ENCODE assay signal across 15 cellular contexts in the genomic region with DNA sequence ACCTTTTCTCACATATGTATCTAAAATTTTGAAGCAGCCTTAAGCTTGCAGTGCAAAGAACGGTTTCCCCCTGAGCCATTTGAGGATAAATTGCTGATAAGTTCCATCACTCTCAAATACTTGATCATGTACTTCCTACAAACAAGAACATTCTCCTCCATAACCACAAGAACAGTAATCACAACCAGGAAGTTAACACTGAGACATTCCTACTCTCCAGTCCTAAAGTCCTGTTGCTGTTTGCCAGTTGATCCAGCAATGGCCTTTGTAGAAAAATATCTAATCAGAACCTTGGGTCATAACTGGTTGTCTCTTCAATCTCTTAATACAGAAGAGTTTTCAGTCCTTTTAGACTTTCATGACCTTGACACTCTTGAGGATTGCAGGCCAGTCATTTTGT. TPM values are rescaled to one million over a fixed set of nuclear protein-coding genes. Genes with fewer than 3 reads are reported as not detected.
DNase-seq lines count a peak whose midpoint lies in the region; ATAC-seq and TF ChIP-seq lines count a peak whose summit lies in the region.
"Had no signal": no experiment of that assay in that cellular context is flagged by ENCODE, and none has a peak within 500 bp of the region (broad histone marks: within the 10 kb centered on the region; RNA-seq: fewer than 3 reads in every experiment).

No MANE protein-coding gene starts in this region.

- peaks cover 3% of the 10 kb centered on the region for H3K27me3 Mint-ChIP-seq in nephron progenitor cell (ENCODE audit: low read depth, poor library complexity)
- no peaks in the 10 kb centered on the region for H3K27me3 Mint-ChIP-seq in activated T-cell treated with anti-CD3 and anti-CD28 coated beads, Interleukin-2, amount 50 U/mL, for 24 hours
- H3K27me3 Mint-ChIP-seq: memory B cell had no signal

- H3K36me3 Mint-ChIP-seq in nephron progenitor cell (ENCODE audit: low read depth), result peaks cover 11% of the 10 kb centered on the region
- peaks cover 1% of the 10 kb centered on the region for H3K36me3 Mint-ChIP-seq in activated T-cell treated with anti-CD3 and anti-CD28 coated beads, Interleukin-2, amount 50 U/mL, for 24 hours (ENCODE audit: low read depth)
- H3K36me3 Mint-ChIP-seq: memory B cell had no signal

- no peak overlapping the region for H3K4me2 ChIP-seq in fibroblast of lung (ENCODE audit: extremely low read depth, insufficient read depth, low read length)

- H3K79me2 ChIP-seq in fibroblast of lung (ENCODE audit: control insufficient read depth, insufficient read depth, low read length), result peaks cover 4% of the 10 kb centered on the region

- DNase-seq in ELR (ENCODE audit: low read depth) (peak; percentile 14), fibroblast of lung (ENCODE audit: low read depth in 2 of 2) (peak; percentile 20 to 66), nephron progenitor cell (no peak), posterior vena cava (ENCODE audit: low spot score) (no peak), DMS53 treated with DMSO at 0.1 percent for 48 hours (lab: John Stamatoyannopoulos, UW; ENCODE audit: unreplicated experiment) (no peak), NAMALWA (ENCODE audit: low spot score) (no peak)
- DNase-seq in activated T-cell treated with anti-CD3 and anti-CD28 coated beads, Interleukin-2, amount 50 U/mL, for 24 hours, result no peak
- DNase-seq: activated CD4-positive, alpha-beta T cell treated with anti-CD3 and anti-CD28 coated beads for 1 hour; stimulated activated naive CD4-positive, alpha-beta T cell had no signal

- no peak overlapping the region for H3K27ac ChIP-seq in fibroblast of lung (ENCODE audit: insufficient read depth, low read length)
- H3K27ac ChIP-seq: esophagus muscularis mucosa, neutrophil had no signal

- H3K4me3 Mint-ChIP-seq in nephron progenitor cell, result no peak overlapping the region
- H3K4me3 Mint-ChIP-seq in activated T-cell treated with anti-CD3 and anti-CD28 coated beads, Interleukin-2, amount 50 U/mL, for 24 hours, result no peak overlapping the region
- H3K4me3 Mint-ChIP-seq: memory B cell; T-helper 1 cell treated with Interleukin-12 subunit alpha and Interleukin-12 subunit beta and Interleukin-4 antibody, amounts not matched to agents 30 μg/mL and 1 μg/mL, for 36 hours had no signal

- ATAC-seq in SK-N-SH treated with all-trans-retinoic acid at 6 μM for 48 hours, result peak; percentile 67
- ATAC-seq: Right ventricle myocardium inferior had no signal

- no peak overlapping the region for H2AFZ ChIP-seq in fibroblast of lung (ENCODE audit: low read length)

- H3K4me3 ChIP-seq in fibroblast of lung (replicated peaks in 1 of 4; ENCODE audit: control extremely low read depth in 1 of 4, insufficient read depth in 1 of 4, low read depth in 3 of 4, low read length in 4 of 4), result no peak overlapping the region
- H3K4me3 ChIP-seq: esophagus muscularis mucosa had no signal

- TF ChIP-seq CTCF in fibroblast of lung (conservative IDR thresholded peaks at IDR 0.05 in 1 of 2, IDR thresholded peaks at IDR 0.05 in 1 of 2; ENCODE audit: low read depth in 1 of 2, low read length in 2 of 2) (no peak), nephron progenitor cell (IDR thresholded peaks at IDR 0.05) (no peak)

- H3K9ac ChIP-seq in fibroblast of lung (ENCODE audit: insufficient read depth, low read length), result no peak overlapping the region

- no peaks in the 10 kb centered on the region for H3K4me1 ChIP-seq in fibroblast of lung (ENCODE audit: control insufficient read depth, extremely low read depth, insufficient read depth, low read length)

- peak overlapping the region; percentile 43 for H3K27ac Mint-ChIP-seq in nephron progenitor cell
- no peak overlapping the region for H3K27ac Mint-ChIP-seq in activated T-cell treated with anti-CD3 and anti-CD28 coated beads, Interleukin-2, amount 50 U/mL, for 24 hours
- H3K27ac Mint-ChIP-seq: T-helper 1 cell treated with Interleukin-12 subunit alpha and Interleukin-12 subunit beta and Interleukin-4 antibody, amounts not matched to agents 30 μg/mL and 1 μg/mL, for 36 hours had no signal

- no peaks in the 10 kb centered on the region for H4K20me1 ChIP-seq in fibroblast of lung (ENCODE audit: control insufficient read depth, extremely low read depth, insufficient read depth, low read length)

- intact Hi-C loops in posterior vena cava (cut with DNase I), result loop anchor here in 1 of 2 donors (2.0 kb wide), 1 partner anchor 17 kb away; no protein-coding TSS in a partner anchor

- H3K9me3 ChIP-seq in fibroblast of lung (ENCODE audit: control insufficient read depth, insufficient read depth, low read depth, low read length), result no peaks in the 10 kb centered on the region
- H3K9me3 ChIP-seq: esophagus muscularis mucosa, neutrophil had no signal

- no peaks in the 10 kb centered on the region for H3K27me3 ChIP-seq in fibroblast of lung (ENCODE audit: control insufficient read depth, insufficient read depth, low read length)
- H3K27me3 ChIP-seq: esophagus muscularis mucosa, neutrophil had no signal

- H3K9me3 Mint-ChIP-seq in nephron progenitor cell, result no peaks in the 10 kb centered on the region
- no peaks in the 10 kb centered on the region for H3K9me3 Mint-ChIP-seq in activated T-cell treated with anti-CD3 and anti-CD28 coated beads, Interleukin-2, amount 50 U/mL, for 24 hours
- H3K9me3 Mint-ChIP-seq: memory B cell; T-helper 1 cell treated with Interleukin-12 subunit alpha and Interleukin-12 subunit beta and Interleukin-4 antibody, amounts not matched to agents 30 μg/mL and 1 μg/mL, for 36 hours had no signal

- peaks cover 24% of the 10 kb centered on the region for H3K4me1 Mint-ChIP-seq in nephron progenitor cell
- peaks cover 65% of the 10 kb centered on the region for H3K4me1 Mint-ChIP-seq in activated T-cell treated with anti-CD3 and anti-CD28 coated beads, Interleukin-2, amount 50 U/mL, for 24 hours (ENCODE audit: low read depth)

- H3K36me3 ChIP-seq in fibroblast of lung (ENCODE audit: control insufficient read depth, insufficient read depth, low read length), result no peaks in the 10 kb centered on the region
- H3K36me3 ChIP-seq: esophagus muscularis mucosa, neutrophil had no signal

TF ChIP-seq in SK-N-SH treated with all-trans-retinoic acid at 6 μM for 48 hours, 23 proteins besides CTCF, POLR2A, EP300 and RAD21 (continues in another document):
- TF ChIP-seq TOX (CRISPR knock-in tag; IDR thresholded peaks at IDR 0.05; ENCODE audit: borderline replicate concordance) (no peak), SNAI2 (CRISPR knock-in tag; IDR thresholded peaks at IDR 0.05) (no peak), BACH2 (CRISPR knock-in tag; IDR thresholded peaks at IDR 0.05; ENCODE audit: borderline replicate concordance) (no peak), ZC3H10 (CRISPR knock-in tag; IDR thresholded peaks at IDR 0.05) (no peak), ZFP3 (CRISPR knock-in tag; IDR thresholded peaks at IDR 0.05) (no peak), GLIS3 (CRISPR knock-in tag; IDR thresholded peaks at IDR 0.05) (no peak), ISL1 (CRISPR knock-in tag; IDR thresholded peaks at IDR 0.05) (no peak)
- TF ChIP-seq, protein P1, sequence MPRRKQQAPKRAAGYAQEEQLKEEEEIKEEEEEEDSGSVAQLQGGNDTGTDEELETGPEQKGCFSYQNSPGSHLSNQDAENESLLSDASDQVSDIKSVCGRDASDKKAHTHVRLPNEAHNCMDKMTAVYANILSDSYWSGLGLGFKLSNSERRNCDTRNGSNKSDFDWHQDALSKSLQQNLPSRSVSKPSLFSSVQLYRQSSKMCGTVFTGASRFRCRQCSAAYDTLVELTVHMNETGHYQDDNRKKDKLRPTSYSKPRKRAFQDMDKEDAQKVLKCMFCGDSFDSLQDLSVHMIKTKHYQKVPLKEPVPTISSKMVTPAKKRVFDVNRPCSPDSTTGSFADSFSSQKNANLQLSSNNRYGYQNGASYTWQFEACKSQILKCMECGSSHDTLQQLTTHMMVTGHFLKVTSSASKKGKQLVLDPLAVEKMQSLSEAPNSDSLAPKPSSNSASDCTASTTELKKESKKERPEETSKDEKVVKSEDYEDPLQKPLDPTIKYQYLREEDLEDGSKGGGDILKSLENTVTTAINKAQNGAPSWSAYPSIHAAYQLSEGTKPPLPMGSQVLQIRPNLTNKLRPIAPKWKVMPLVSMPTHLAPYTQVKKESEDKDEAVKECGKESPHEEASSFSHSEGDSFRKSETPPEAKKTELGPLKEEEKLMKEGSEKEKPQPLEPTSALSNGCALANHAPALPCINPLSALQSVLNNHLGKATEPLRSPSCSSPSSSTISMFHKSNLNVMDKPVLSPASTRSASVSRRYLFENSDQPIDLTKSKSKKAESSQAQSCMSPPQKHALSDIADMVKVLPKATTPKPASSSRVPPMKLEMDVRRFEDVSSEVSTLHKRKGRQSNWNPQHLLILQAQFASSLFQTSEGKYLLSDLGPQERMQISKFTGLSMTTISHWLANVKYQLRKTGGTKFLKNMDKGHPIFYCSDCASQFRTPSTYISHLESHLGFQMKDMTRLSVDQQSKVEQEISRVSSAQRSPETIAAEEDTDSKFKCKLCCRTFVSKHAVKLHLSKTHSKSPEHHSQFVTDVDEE (CRISPR knock-in tag; IDR thresholded peaks at IDR 0.05), result no peak
- TF ChIP-seq, protein P2, sequence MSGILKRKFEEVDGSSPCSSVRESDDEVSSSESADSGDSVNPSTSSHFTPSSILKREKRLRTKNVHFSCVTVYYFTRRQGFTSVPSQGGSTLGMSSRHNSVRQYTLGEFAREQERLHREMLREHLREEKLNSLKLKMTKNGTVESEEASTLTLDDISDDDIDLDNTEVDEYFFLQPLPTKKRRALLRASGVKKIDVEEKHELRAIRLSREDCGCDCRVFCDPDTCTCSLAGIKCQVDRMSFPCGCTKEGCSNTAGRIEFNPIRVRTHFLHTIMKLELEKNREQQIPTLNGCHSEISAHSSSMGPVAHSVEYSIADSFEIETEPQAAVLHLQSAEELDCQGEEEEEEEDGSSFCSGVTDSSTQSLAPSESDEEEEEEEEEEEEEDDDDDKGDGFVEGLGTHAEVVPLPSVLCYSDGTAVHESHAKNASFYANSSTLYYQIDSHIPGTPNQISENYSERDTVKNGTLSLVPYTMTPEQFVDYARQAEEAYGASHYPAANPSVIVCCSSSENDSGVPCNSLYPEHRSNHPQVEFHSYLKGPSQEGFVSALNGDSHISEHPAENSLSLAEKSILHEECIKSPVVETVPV (CRISPR knock-in tag; IDR thresholded peaks at IDR 0.05), result no peak
- TF ChIP-seq, protein P3, sequence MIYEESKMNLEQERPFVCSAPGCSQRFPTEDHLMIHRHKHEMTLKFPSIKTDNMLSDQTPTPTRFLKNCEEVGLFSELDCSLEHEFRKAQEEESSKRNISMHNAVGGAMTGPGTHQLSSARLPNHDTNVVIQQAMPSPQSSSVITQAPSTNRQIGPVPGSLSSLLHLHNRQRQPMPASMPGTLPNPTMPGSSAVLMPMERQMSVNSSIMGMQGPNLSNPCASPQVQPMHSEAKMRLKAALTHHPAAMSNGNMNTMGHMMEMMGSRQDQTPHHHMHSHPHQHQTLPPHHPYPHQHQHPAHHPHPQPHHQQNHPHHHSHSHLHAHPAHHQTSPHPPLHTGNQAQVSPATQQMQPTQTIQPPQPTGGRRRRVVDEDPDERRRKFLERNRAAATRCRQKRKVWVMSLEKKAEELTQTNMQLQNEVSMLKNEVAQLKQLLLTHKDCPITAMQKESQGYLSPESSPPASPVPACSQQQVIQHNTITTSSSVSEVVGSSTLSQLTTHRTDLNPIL (CRISPR knock-in tag; IDR thresholded peaks at IDR 0.05; ENCODE audit: low read depth), result no peak

RNA-seq across cellular contexts. Expression of a gene that starts 34.4 kb away (rescaled TPM):
- total RNA-seq in fibroblast of lung (45.5 and 47.6 TPM in 2 replicates), posterior vena cava (10 to 100 TPM; 65.1 to 76.4 TPM)
- polyA plus RNA-seq in fibroblast of lung, result 78.5 and 86.0 TPM in 2 replicates
- 81.7 and 91.3 TPM in 2 replicates for polyA plus RNA-seq in fibroblast of lung (2012)
- polyA minus RNA-seq in fibroblast of lung (ENCODE audit: low replicate concordance), result 6.0 and 7.5 TPM in 2 replicates

Comparison
In these comparisons a context has a peak if more than half of its experiments do, and no peak if none do; other contexts are left out.
1. DNase-seq: peak in ELR (single experiment) and fibroblast of lung (2 of 2); none in nephron progenitor cell (single experiment), posterior vena cava (single experiment), DMS53 treated with DMSO at 0.1 percent for 48 hours (single experiment), NAMALWA (single experiment) and activated T-cell treated with anti-CD3 and anti-CD28 coated beads, Interleukin-2, amount 50 U/mL, for 24 hours (single experiment).